In the genomic region with DNA sequence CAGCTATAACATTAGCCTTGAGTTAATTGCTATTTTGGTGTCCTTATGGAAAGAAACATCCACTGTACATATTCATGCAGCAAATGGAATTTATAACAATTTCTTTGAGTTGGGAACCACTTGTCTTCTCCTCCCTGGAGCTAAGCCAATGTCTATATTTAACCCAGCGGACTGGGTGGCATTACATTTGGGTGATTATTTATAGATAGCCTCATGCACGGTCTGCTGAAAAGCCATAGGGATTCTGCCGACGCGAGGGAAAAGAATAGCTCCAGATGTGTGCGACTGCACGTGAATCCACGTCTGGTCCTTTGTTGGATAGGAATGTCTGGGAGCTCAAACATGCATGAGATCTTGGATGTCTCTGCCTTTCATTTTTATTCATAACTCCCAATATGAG, we compare ENCODE assay signal across 26 cellular contexts.
"Had no signal": no experiment of that assay in that cellular context is flagged by ENCODE, and none has a peak within 500 bp of the region (broad histone marks: within the 10 kb centered on the region; RNA-seq: fewer than 3 reads in every experiment).

No MANE protein-coding gene starts in this region.

- H3K27me3 Mint-ChIP-seq: activated CD4-positive, alpha-beta T cell treated with anti-CD3 and anti-CD28 coated beads for 36 hours; activated CD8-positive, alpha-beta T cell treated with anti-CD3 and anti-CD28 coated beads for 36 hours; activated T-helper 17 cell treated with anti-CD3 and anti-CD28 coated beads, Interleukin-2, amount 50 U/mL, for 72 hours had no signal

- H3K4me1 ChIP-seq: adrenal gland, body of pancreas, colonic mucosa, esophagus squamous epithelium, gastroesophageal sphincter had no signal

- H3K9me3 ChIP-seq: adrenal gland, body of pancreas, colonic mucosa, esophagus squamous epithelium, gastroesophageal sphincter had no signal

- H3K4me1 Mint-ChIP-seq: activated CD4-positive, alpha-beta T cell treated with anti-CD3 and anti-CD28 coated beads for 36 hours; activated T-helper 17 cell treated with anti-CD3 and anti-CD28 coated beads, Interleukin-2, amount 50 U/mL, for 72 hours had no signal

- H3K4me3 ChIP-seq: adrenal gland, body of pancreas, colonic mucosa, esophagus squamous epithelium, gastroesophageal sphincter had no signal

- DNase-seq: activated CD4-positive, alpha-beta T cell treated with anti-CD3 and anti-CD28 coated beads for 36 hours; activated CD4-positive, alpha-beta T cell treated with anti-CD3 and anti-CD28 coated beads, Interleukin-2, amount 50 U/mL, for 1 hour; activated CD4-positive, alpha-beta T cell treated with anti-CD3 and anti-CD28 coated beads, Interleukin-2, amount 50 U/mL, for 48 hours; activated CD4-positive, CD25-positive, alpha-beta regulatory T cell; activated CD4-positive, CD25-positive, alpha-beta regulatory T cell treated with anti-CD3 and anti-CD28 coated beads, Interleukin-2, amount 50 U/mL, for 72 hours; activated CD8-positive, alpha-beta memory T cell treated with anti-CD3 and anti-CD28 coated beads for 24 hours; activated CD8-positive, alpha-beta T cell treated with anti-CD3 and anti-CD28 coated beads for 36 hours; activated effector memory CD4-positive, alpha-beta T cell treated with Interleukin-2 at 50 U/mL for 16 hours; activated gamma-delta T cell treated with Interleukin-2 at 50 U/mL for 16 hours; activated naive CD4-positive, alpha-beta T cell treated with anti-CD3 and anti-CD28 coated beads, Interleukin-2, amount 50 U/mL, for 16 hours; activated naive CD4-positive, alpha-beta T cell treated with Interleukin-2 at 50 U/mL for 16 hours; activated T-cell treated with anti-CD3 and anti-CD28 coated beads, Interleukin-2, amount 50 U/mL, for 4 hours; adrenal gland; aorta; body of pancreas; central memory CD4-positive, alpha-beta T cell; cerebellar nuclear complex; colonic mucosa; effector CD8-positive, alpha-beta T cell; esophagus squamous epithelium; foreskin melanocyte; T-helper 2 cell had no signal

- H3K36me3 Mint-ChIP-seq: activated naive CD8-positive, alpha-beta T cell had no signal

- H3K36me3 ChIP-seq: adrenal gland, colonic mucosa, esophagus squamous epithelium, gastroesophageal sphincter had no signal

- H3K4me3 Mint-ChIP-seq: activated CD4-positive, alpha-beta T cell treated with anti-CD3 and anti-CD28 coated beads for 36 hours; activated CD8-positive, alpha-beta T cell treated with anti-CD3 and anti-CD28 coated beads for 36 hours; activated naive CD8-positive, alpha-beta T cell; activated T-cell treated with anti-CD3 and anti-CD28 coated beads, Interleukin-2, amount 50 U/mL, for 4 hours; activated T-helper 17 cell treated with anti-CD3 and anti-CD28 coated beads, Interleukin-2, amount 50 U/mL, for 72 hours had no signal

- H3K27ac Mint-ChIP-seq: activated CD4-positive, alpha-beta T cell treated with anti-CD3 and anti-CD28 coated beads for 36 hours; activated CD8-positive, alpha-beta T cell treated with anti-CD3 and anti-CD28 coated beads for 36 hours; activated naive CD8-positive, alpha-beta T cell; activated T-helper 17 cell treated with anti-CD3 and anti-CD28 coated beads, Interleukin-2, amount 50 U/mL, for 72 hours had no signal

- H3K27me3 ChIP-seq: adrenal gland, body of pancreas, colonic mucosa, esophagus squamous epithelium, gastroesophageal sphincter had no signal

- ATAC-seq: activated CD4-positive, alpha-beta T cell treated with anti-CD3 and anti-CD28 coated beads for 36 hours; activated CD8-positive, alpha-beta T cell treated with anti-CD3 and anti-CD28 coated beads for 36 hours; activated T-cell treated with anti-CD3 and anti-CD28 coated beads, Interleukin-2, amount 50 U/mL, for 4 hours; activated T-helper 17 cell treated with anti-CD3 and anti-CD28 coated beads, Interleukin-2, amount 50 U/mL, for 72 hours; body of pancreas; gastroesophageal sphincter had no signal

- H3K27ac ChIP-seq: adrenal gland, body of pancreas, colonic mucosa, epithelial cell of prostate, esophagus squamous epithelium, gastroesophageal sphincter had no signal

- H3K9me3 Mint-ChIP-seq: activated T-helper 17 cell treated with anti-CD3 and anti-CD28 coated beads, Interleukin-2, amount 50 U/mL, for 72 hours had no signal
